Comparison of ENCODE assay signal across 8 cellular contexts in the genomic region with DNA sequence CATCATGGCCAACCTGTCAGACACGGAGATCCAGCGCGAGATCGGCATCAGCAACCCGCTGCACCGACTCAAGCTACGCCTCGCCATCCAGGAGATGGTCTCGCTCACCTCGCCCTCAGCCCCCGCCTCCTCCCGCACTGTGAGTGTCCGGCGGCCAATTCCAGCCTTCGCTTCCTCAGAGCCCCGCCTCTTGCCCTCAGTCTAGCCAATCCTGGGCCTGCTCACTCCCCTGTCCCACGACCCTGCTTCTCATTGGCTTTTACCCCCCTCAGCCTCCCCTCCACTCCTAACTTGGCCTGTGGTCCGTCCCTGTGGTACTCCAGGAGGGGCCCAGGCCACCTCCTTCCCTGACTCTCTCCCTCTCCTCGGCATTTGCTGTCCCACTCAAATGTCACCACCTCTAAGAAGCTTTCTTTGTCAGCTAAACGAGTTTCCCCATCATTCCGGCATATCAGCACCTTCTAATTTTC. TPM values are rescaled to one million over a fixed set of nuclear protein-coding genes. Genes with fewer than 3 reads are reported as not detected.
DNase-seq lines count a peak whose midpoint lies in the region; ATAC-seq and TF ChIP-seq lines count a peak whose summit lies in the region.

No MANE protein-coding gene starts in this region.

- peaks cover 14% of the 10 kb centered on the region for H3K4me1 Mint-ChIP-seq in endodermal cell

- TF ChIP-seq CTCF in endodermal cell (conservative IDR thresholded peaks at IDR 0.05) = no peak

- no peaks in the 10 kb centered on the region for H3K9me3 Mint-ChIP-seq in endodermal cell

- H3K4me3 ChIP-seq in endodermal cell (ENCODE audit: low read length) = peak overlapping the region; percentile 91

- peak overlapping the region; percentile 31 for H3K27ac Mint-ChIP-seq in endodermal cell

- no peaks in the 10 kb centered on the region for H3K4me1 ChIP-seq in endodermal cell (ENCODE audit: control insufficient read depth, insufficient read depth, low read length)

- H3K36me3 Mint-ChIP-seq in endodermal cell (ENCODE audit: low read depth) = no peaks in the 10 kb centered on the region

- H3K4me3 Mint-ChIP-seq in endodermal cell = peak overlapping the region; percentile 70

- H3K27me3 Mint-ChIP-seq in endodermal cell (ENCODE audit: insufficient read depth) = peaks cover 19% of the 10 kb centered on the region

- H3K36me3 ChIP-seq in endodermal cell (ENCODE audit: control insufficient read depth, insufficient read depth, low read length) = no peaks in the 10 kb centered on the region

- ATAC-seq in GM18861 (IDR thresholded peaks at IDR 0.05; ENCODE audit: unreplicated experiment) (peak; percentile 43), GM19395 (IDR thresholded peaks at IDR 0.05; ENCODE audit: unreplicated experiment) (no peak)

- DNase-seq in 8988T (peak; percentile 90), NCI-H1694 (lab: John Stamatoyannopoulos, UW) (peak; percentile 88), endodermal cell (peak; percentile 98), lung microvascular endothelial cell (ENCODE audit: low read depth in 2 of 2) (peak; percentile 87 to 90)
- DNase-seq in activated CD4-positive, alpha-beta T cell treated with anti-CD3 and anti-CD28 coated beads, Interleukin-2, amount 50 U/mL, for 48 hours = peak; percentile 77 to 82
- peak; percentile 37 for DNase-seq in stimulated activated CD8-positive, alpha-beta memory T cell treated with anti-CD3 and anti-CD28 coated beads, Interleukin-12 subunit alpha, Interleukin-12 subunit beta, amount 100 ng/mL, for 24 hours (ENCODE audit: extremely low read depth)

- no peaks in the 10 kb centered on the region for H3K27me3 ChIP-seq in endodermal cell (ENCODE audit: control insufficient read depth, insufficient read depth, low read length, poor library complexity, severe bottlenecking)

- H3K9ac ChIP-seq in endodermal cell (ENCODE audit: extremely low read depth, low read length, poor library complexity, severe bottlenecking) = no peak overlapping the region

- no peak overlapping the region for H3K27ac ChIP-seq in endodermal cell (ENCODE audit: low read depth, low read length)

- 4% methylated on average over 20 to 21 of the region's 21 CpGs for WGBS in endodermal cell (ENCODE audit: insufficient coverage in 1 of 2, insufficient read length in 1 of 2), 2 experiments

- H3K9me3 ChIP-seq in endodermal cell (ENCODE audit: control insufficient read depth, low read length) = no peaks in the 10 kb centered on the region

RNA-seq across cellular contexts. Expression of gene HRC, which starts 12.3 kb away (rescaled TPM):
- total RNA-seq in endodermal cell = 1 to 10 TPM in 1 of 2 donors, under 1 TPM in 1; 0.57 to 3.9 TPM
- polyA plus RNA-seq in endodermal cell (2013, experiment 1 of 2) = 5.1 TPM
- 3.8 TPM for polyA plus RNA-seq in endodermal cell (2013, experiment 2 of 2)
- total RNA-seq in lung microvascular endothelial cell = not detected in 2 replicates

RNA-seq across cellular contexts. Expression of gene TRPM4, which starts 14.7 kb away (rescaled TPM):
- total RNA-seq in endodermal cell = 10 to 100 TPM; 22.0 to 33.3 TPM
- 16.5 TPM for polyA plus RNA-seq in endodermal cell (2013, experiment 1 of 2)
- polyA plus RNA-seq in endodermal cell (2013, experiment 2 of 2) = 13.7 TPM
- 9.5 and 10.7 TPM in 2 replicates for total RNA-seq in lung microvascular endothelial cell

RNA-seq across cellular contexts. Expression of gene PPFIA3, which starts 23.6 kb away (rescaled TPM):
- total RNA-seq in endodermal cell = 10 to 100 TPM in 1 of 2 donors, 1 to 10 TPM in 1; 7.4 to 16.5 TPM
- 21.1 TPM for polyA plus RNA-seq in endodermal cell (2013, experiment 1 of 2)
- polyA plus RNA-seq in endodermal cell (2013, experiment 2 of 2) = 20.8 TPM
- 1.6 and 2.8 TPM in 2 replicates for total RNA-seq in lung microvascular endothelial cell

RNA-seq across cellular contexts. Expression of gene C19orf73, which starts 24.0 kb away (rescaled TPM):
- total RNA-seq in endodermal cell = 1 to 10 TPM; 1.9 to 2.5 TPM
- polyA plus RNA-seq in endodermal cell (2013, experiment 1 of 2) = 2.2 TPM
- polyA plus RNA-seq in endodermal cell (2013, experiment 2 of 2) = 1.9 TPM
- 0.22 and 0.40 TPM in 2 replicates for total RNA-seq in lung microvascular endothelial cell

RNA-seq across cellular contexts. Expression of gene LIN7B, which starts 28.7 kb away (rescaled TPM):
- total RNA-seq in endodermal cell (10 to 100 TPM in 1 of 2 donors, 1 to 10 TPM in 1; 9.5 to 14.9 TPM), lung microvascular endothelial cell (1.6 and 2.2 TPM in 2 replicates)
- 7.9 TPM for polyA plus RNA-seq in endodermal cell (2013, experiment 1 of 2)
- 8.4 TPM for polyA plus RNA-seq in endodermal cell (2013, experiment 2 of 2)

Comparison
In these comparisons a context has a peak if more than half of its experiments do, and no peak if none do; other contexts are left out.
1. DNase-seq: peak in every context shown above with its lines; median percentile 98 in endodermal cell; 90 in 8988T; 88 in lung microvascular endothelial cell; 88 in NCI-H1694; 80 in activated CD4-positive, alpha-beta T cell treated with anti-CD3 and anti-CD28 coated beads, Interleukin-2, amount 50 U/mL, for 48 hours; 37 in stimulated activated CD8-positive, alpha-beta memory T cell treated with anti-CD3 and anti-CD28 coated beads, Interleukin-12 subunit alpha, Interleukin-12 subunit beta, amount 100 ng/mL, for 24 hours.